9 cellular contexts compared by ENCODE assay signal in the genomic region with DNA sequence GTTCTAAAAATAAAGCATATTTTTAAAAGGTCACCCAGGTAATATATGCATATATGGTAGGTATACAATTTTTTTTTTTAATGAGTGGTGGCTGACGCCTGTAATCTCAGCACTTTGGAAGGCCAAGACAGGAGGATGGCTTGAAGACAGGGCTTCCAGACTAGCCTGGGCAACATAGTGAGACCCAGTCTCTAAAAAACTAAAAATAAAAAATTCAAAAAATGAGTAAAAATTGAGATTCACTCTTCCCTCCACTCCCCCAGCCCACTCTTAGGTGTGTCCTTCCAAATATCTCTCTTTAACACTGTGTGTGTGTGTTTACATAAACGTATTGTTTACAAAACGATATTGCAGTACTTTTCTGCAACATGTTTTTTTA. TPM values are rescaled to one million over a fixed set of nuclear protein-coding genes. Genes with fewer than 3 reads are reported as not detected.
DNase-seq lines count a peak whose midpoint lies in the region; ATAC-seq and TF ChIP-seq lines count a peak whose summit lies in the region.
"Had no signal": no experiment of that assay in that cellular context is flagged by ENCODE, and none has a peak within 500 bp of the region (broad histone marks: within the 10 kb centered on the region; RNA-seq: fewer than 3 reads in every experiment).

No MANE protein-coding gene starts in this region.

- no peaks in the 10 kb centered on the region for H3F3A ChIP-seq in SK-N-SH (replicated peaks; ENCODE audit: insufficient read depth)

- no peaks in the 10 kb centered on the region for H3K9me3 ChIP-seq in SK-N-SH
- H3K9me3 ChIP-seq in left lung: no peaks in the 10 kb centered on the region
- no peaks in the 10 kb centered on the region for H3K9me3 ChIP-seq in stomach

- TF ChIP-seq POLR2A in stomach (IDR thresholded peaks at IDR 0.05): no peak

- H3K9me2 ChIP-seq in SK-N-SH: no peaks in the 10 kb centered on the region

- H3K36me3 ChIP-seq in SK-N-SH (replicated peaks in 1 of 2; ENCODE audit: control insufficient read depth in 1 of 2, insufficient read depth in 2 of 2, low read length in 1 of 2): no peaks in the 10 kb centered on the region
- no peaks in the 10 kb centered on the region for H3K36me3 ChIP-seq in left lung
- peaks cover 0 to 3% (median 0%) of the 10 kb centered on the region in 4 donors for H3K36me3 ChIP-seq in stomach

- no peak overlapping the region for H3K27ac ChIP-seq in SK-N-SH (ENCODE audit: low read depth in 2 of 2, low read length in 1 of 2)
- peak overlapping the region; percentile 97 to 99 for H3K27ac ChIP-seq in left lung
- H3K27ac ChIP-seq in stomach: peak overlapping the region; percentile 62 to 100 (median 99)

- ATAC-seq in SK-N-SH treated with all-trans-retinoic acid at 6 μM for 48 hours (no peak), left lung (no peak)
- no peak for ATAC-seq in activated CD8-positive, alpha-beta T cell treated with anti-CD3 and anti-CD28 coated beads, Interleukin-2, amount 10 ng/mL, durations not matched to agents 7 days and 5 days

- WGBS in SK-N-SH (ENCODE audit: low lambda C conversion rate): 88% methylated on average over 3 of the region's 3 CpGs
- 50 to 67% (median 60%) methylated on average over 3 of the region's 3 CpGs for WGBS in stomach, 5 donors

- TF ChIP-seq CTCF in SK-N-SH (IDR thresholded peaks at IDR 0.05) (no peak), left lung (IDR thresholded peaks at IDR 0.05) (no peak), stomach (IDR thresholded peaks at IDR 0.05) (no peak)

- peaks cover 19% of the 10 kb centered on the region; the same call in 1 of the 2 replicates for H4K20me1 ChIP-seq in SK-N-SH (ENCODE audit: insufficient read depth)

- H2AFZ ChIP-seq in SK-N-SH (ENCODE audit: low read depth): peak overlapping the region; percentile 94

- peaks cover 44% of the 10 kb centered on the region for H3K4me1 Mint-ChIP-seq in activated CD8-positive, alpha-beta T cell treated with anti-CD3 and anti-CD28 coated beads, Interleukin-2, amount 10 ng/mL, durations not matched to agents 7 days and 5 days (ENCODE audit: low read depth)

- DNase-seq in SK-N-SH (no peak), left lung (no peak), stomach (no peak), HK-2 (ENCODE audit: unreplicated experiment) (no peak), NCI-H524 (lab: John Stamatoyannopoulos, UW) (no peak), NCI-H1092 treated with DMSO at 0.1 percent for 48 hours (lab: John Stamatoyannopoulos, UW) (no peak)
- DNase-seq in activated CD8-positive, alpha-beta T cell treated with anti-CD3 and anti-CD28 coated beads, Interleukin-2, amount 10 ng/mL, durations not matched to agents 7 days and 5 days: no peak
- DNase-seq: amniotic stem cell had no signal

- no peak for TF ChIP-seq EP300 in SK-N-SH (IDR thresholded peaks at IDR 0.05; ENCODE audit: borderline replicate concordance in 1 of 2, low read depth in 1 of 2, low read length in 1 of 2)
- TF ChIP-seq EP300 in stomach (IDR thresholded peaks at IDR 0.05): no peak

- H3K4me3 Mint-ChIP-seq in activated CD8-positive, alpha-beta T cell treated with anti-CD3 and anti-CD28 coated beads, Interleukin-2, amount 10 ng/mL, durations not matched to agents 7 days and 5 days: peak overlapping the region; percentile 83

- H3K9me3 Mint-ChIP-seq in activated CD8-positive, alpha-beta T cell treated with anti-CD3 and anti-CD28 coated beads, Interleukin-2, amount 10 ng/mL, durations not matched to agents 7 days and 5 days (ENCODE audit: insufficient read depth): no peaks in the 10 kb centered on the region

- H3K4me3 ChIP-seq in SK-N-SH (ENCODE audit: low read depth in 2 of 2, low read length in 1 of 2) (peak overlapping the region in 1 of 2 experiments; percentile 75; a peak in 2 of 4 replicates), left lung (no peak overlapping the region), stomach (peak overlapping the region in 2 of 4 donors; percentile 76 to 81)

- H3K9ac ChIP-seq in SK-N-SH: no peak overlapping the region; the same call in 1 of the 2 replicates

- no peak for TF ChIP-seq RAD21 in SK-N-SH (IDR thresholded peaks at IDR 0.05; ENCODE audit: low read length)

- intact Hi-C loops in left lung (cut with DNase I): loop anchor here in 1 of 2 donors (5.0 kb wide), 1 partner anchor 64 kb away; no protein-coding TSS in a partner anchor
- intact Hi-C loops in stomach (cut with DNase I; ENCODE audit: low total_unique reads): loop anchor here (5.0 kb wide), 1 partner anchor 49 kb away; no protein-coding TSS in a partner anchor

- POLR2A ChIA-PET in SK-N-SH (lab: Yijun Ruan, JAX): no interaction called here
- POLR2A ChIA-PET in activated CD8-positive, alpha-beta T cell treated with anti-CD3 and anti-CD28 coated beads, Interleukin-2, amount 10 ng/mL, durations not matched to agents 7 days and 5 days (lab: Charles Lee): interaction anchor here (5.7 kb wide), 1 partner anchor 20 kb away, joined by 80 read pairs; no protein-coding TSS in a partner anchor

- CTCF ChIA-PET in SK-N-SH (lab: Yijun Ruan, JAX): no interaction called here
- CTCF ChIA-PET in activated CD8-positive, alpha-beta T cell treated with anti-CD3 and anti-CD28 coated beads, Interleukin-2, amount 10 ng/mL, durations not matched to agents 7 days and 5 days (lab: Charles Lee): interaction anchor here (0.9 kb wide), 1 partner anchor 62 kb away, joined by 3 read pairs; no protein-coding TSS in a partner anchor

- no peak overlapping the region for H3K27ac Mint-ChIP-seq in activated CD8-positive, alpha-beta T cell treated with anti-CD3 and anti-CD28 coated beads, Interleukin-2, amount 10 ng/mL, durations not matched to agents 7 days and 5 days

- H3K79me2 ChIP-seq in SK-N-SH (ENCODE audit: insufficient read depth): peaks cover 47% of the 10 kb centered on the region

- H3K4me1 ChIP-seq in SK-N-SH (ENCODE audit: control insufficient read depth in 1 of 2, insufficient read depth in 2 of 2, low read depth in 1 of 2, low read length in 1 of 2) (peaks cover 11 to 17% of the 10 kb centered on the region in 2 experiments; a peak in 2 of 4 replicates), left lung (peaks cover 31 to 44% of the 10 kb centered on the region in 2 donors), stomach (peaks cover 54 to 77% (median 60%) of the 10 kb centered on the region in 4 donors)

- H3K27me3 Mint-ChIP-seq in activated CD8-positive, alpha-beta T cell treated with anti-CD3 and anti-CD28 coated beads, Interleukin-2, amount 10 ng/mL, durations not matched to agents 7 days and 5 days (ENCODE audit: low read depth): no peaks in the 10 kb centered on the region

- no peaks in the 10 kb centered on the region for H3K27me3 ChIP-seq in SK-N-SH (ENCODE audit: insufficient read depth)
- no peaks in the 10 kb centered on the region for H3K27me3 ChIP-seq in left lung
- H3K27me3 ChIP-seq in stomach: no peaks in the 10 kb centered on the region

- peaks cover 21% of the 10 kb centered on the region for H3K36me3 Mint-ChIP-seq in activated CD8-positive, alpha-beta T cell treated with anti-CD3 and anti-CD28 coated beads, Interleukin-2, amount 10 ng/mL, durations not matched to agents 7 days and 5 days (ENCODE audit: low read depth)

- H3K4me2 ChIP-seq in SK-N-SH: peak overlapping the region; percentile 85

TF ChIP-seq in SK-N-SH, 30 proteins besides CTCF, POLR2A, EP300 and RAD21 (continues in another document):
- TF ChIP-seq CHD2 (IDR thresholded peaks at IDR 0.05; ENCODE audit: low read length, partially characterized antibody): no peak
- no peak for TF ChIP-seq JUND (IDR thresholded peaks at IDR 0.05)
- TF ChIP-seq TCF12 (IDR thresholded peaks at IDR 0.05): no peak
- TF ChIP-seq, protein P1, sequence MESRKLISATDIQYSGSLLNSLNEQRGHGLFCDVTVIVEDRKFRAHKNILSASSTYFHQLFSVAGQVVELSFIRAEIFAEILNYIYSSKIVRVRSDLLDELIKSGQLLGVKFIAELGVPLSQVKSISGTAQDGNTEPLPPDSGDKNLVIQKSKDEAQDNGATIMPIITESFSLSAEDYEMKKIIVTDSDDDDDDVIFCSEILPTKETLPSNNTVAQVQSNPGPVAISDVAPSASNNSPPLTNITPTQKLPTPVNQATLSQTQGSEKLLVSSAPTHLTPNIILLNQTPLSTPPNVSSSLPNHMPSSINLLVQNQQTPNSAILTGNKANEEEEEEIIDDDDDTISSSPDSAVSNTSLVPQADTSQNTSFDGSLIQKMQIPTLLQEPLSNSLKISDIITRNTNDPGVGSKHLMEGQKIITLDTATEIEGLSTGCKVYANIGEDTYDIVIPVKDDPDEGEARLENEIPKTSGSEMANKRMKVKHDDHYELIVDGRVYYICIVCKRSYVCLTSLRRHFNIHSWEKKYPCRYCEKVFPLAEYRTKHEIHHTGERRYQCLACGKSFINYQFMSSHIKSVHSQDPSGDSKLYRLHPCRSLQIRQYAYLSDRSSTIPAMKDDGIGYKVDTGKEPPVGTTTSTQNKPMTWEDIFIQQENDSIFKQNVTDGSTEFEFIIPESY (IDR thresholded peaks at IDR 0.05; ENCODE audit: borderline replicate concordance, low read depth): no peak
- TF ChIP-seq SMC3 (IDR thresholded peaks at IDR 0.05; ENCODE audit: low read depth, low read length): no peak

TF ChIP-seq in SK-N-SH treated with all-trans-retinoic acid at 6 μM for 48 hours, 23 proteins besides CTCF, POLR2A, EP300 and RAD21 (continues in another document):
- no peak for TF ChIP-seq CSDC2 (CRISPR knock-in tag; IDR thresholded peaks at IDR 0.05)
- no peak for TF ChIP-seq OSR1 (CRISPR knock-in tag; IDR thresholded peaks at IDR 0.05)
- no peak for TF ChIP-seq ZC3H10 (CRISPR knock-in tag; IDR thresholded peaks at IDR 0.05)

RNA-seq across cellular contexts. Expression of a gene that starts 0.9 kb away (rescaled TPM):
- polyA plus RNA-seq in SK-N-SH (2012; rRNA removed): 50.9 and 53.6 TPM in 2 replicates
- polyA plus RNA-seq in SK-N-SH (2012; cell fraction: cytosol; rRNA removed): 42.2 and 48.2 TPM in 2 replicates
- 59.9 and 66.6 TPM in 2 replicates for polyA plus RNA-seq in SK-N-SH (2012; cell fraction: nucleus; rRNA removed)
- total RNA-seq in activated CD8-positive, alpha-beta T cell treated with anti-CD3 and anti-CD28 coated beads, Interleukin-2, amount 10 ng/mL, durations not matched to agents 7 days and 5 days: 100 to 1,000 TPM; 249 to 277 TPM
- total RNA-seq in left lung: 100 to 1,000 TPM; 281 to 298 TPM
- total RNA-seq in stomach: 100 to 1,000 TPM in 3 of 5 donors, 10 to 100 TPM in 2; 91.4 to 293 (median 109) TPM
- 100 to 1,000 TPM; 171 to 208 (median 181) TPM for polyA plus RNA-seq in stomach

Comparison
In these comparisons a context has a peak if more than half of its experiments do, and no peak if none do; other contexts are left out.
1. H3K27ac ChIP-seq: peak in left lung (2 of 2) and stomach (5 of 5); none in SK-N-SH (0 of 2).